23 cellular contexts compared by ENCODE assay signal in the genomic region with DNA sequence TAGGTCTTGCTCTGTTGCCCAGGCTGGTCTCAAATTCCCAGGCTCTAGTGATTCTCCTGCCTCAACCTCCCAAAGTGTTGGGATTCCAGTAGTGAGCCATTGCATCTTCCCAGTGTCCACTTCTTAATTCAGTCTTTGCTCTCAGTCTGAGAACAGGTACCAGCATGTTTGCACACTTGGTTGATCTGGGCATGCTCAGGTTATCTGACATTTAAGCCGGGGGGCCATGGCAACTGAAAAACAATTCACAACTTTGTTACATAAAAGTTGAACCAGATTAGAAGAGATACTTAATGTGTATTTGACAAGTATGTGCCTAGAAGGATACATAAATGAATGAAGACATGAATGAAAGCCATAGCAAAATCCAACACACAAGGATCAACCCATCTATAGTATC. TPM values are rescaled to one million over a fixed set of nuclear protein-coding genes. Genes with fewer than 3 reads are reported as not detected.
A peak's percentile ranks its signal among the peaks of the same experiment; 100 is the strongest.
DNase-seq lines count a peak whose midpoint lies in the region; ATAC-seq and TF ChIP-seq lines count a peak whose summit lies in the region.
"Had no signal": no experiment of that assay in that cellular context is flagged by ENCODE, and none has a peak within 500 bp of the region (broad histone marks: within the 10 kb centered on the region; RNA-seq: fewer than 3 reads in every experiment).

No MANE protein-coding gene starts in this region.

- no peak overlapping the region for H3K4me3 ChIP-seq in PC-3 (ENCODE audit: low read length)
- no peak overlapping the region for H3K4me3 ChIP-seq in RWPE2 (ENCODE audit: severe bottlenecking)
- no peak overlapping the region for H3K4me3 ChIP-seq in esophagus squamous epithelium
- no peak overlapping the region for H3K4me3 ChIP-seq in neutrophil (ENCODE audit: low read depth in 1 of 2, low read length in 1 of 2)
- H3K4me3 ChIP-seq: A549; BLaER1 treated with 17β-estradiol and CSF1 and Interleukin-3, amounts not matched to agents 10 nM and 100 nM; GM12878; HAP-1 had no signal

- H3K4me1 ChIP-seq in PC-3 (ENCODE audit: insufficient read depth, low read length) (peaks cover 45% of the 10 kb centered on the region), RWPE2 (ENCODE audit: insufficient read depth, poor library complexity, severe bottlenecking) (peaks cover 30% of the 10 kb centered on the region), esophagus squamous epithelium (peaks cover 0 to 46% (median 22%) of the 10 kb centered on the region in 3 donors), neutrophil (ENCODE audit: control insufficient read depth in 1 of 2, insufficient read depth in 1 of 2, low read depth in 1 of 2, low read length in 1 of 2) (peaks cover 47 to 61% of the 10 kb centered on the region in 2 experiments)
- H3K4me1 ChIP-seq: BE2C, HAP-1 had no signal

- H3K9me3 ChIP-seq in PC-3 (ENCODE audit: low read length) (no peaks in the 10 kb centered on the region), RWPE2 (ENCODE audit: severe bottlenecking) (no peaks in the 10 kb centered on the region), esophagus squamous epithelium (no peaks in the 10 kb centered on the region), neutrophil (no peaks in the 10 kb centered on the region)
- H3K9me3 ChIP-seq: BE2C, HAP-1 had no signal

- H3K36me3 ChIP-seq in PC-3 (ENCODE audit: low read depth, low read length) (no peaks in the 10 kb centered on the region), RWPE2 (ENCODE audit: low read depth) (no peaks in the 10 kb centered on the region), esophagus squamous epithelium (no peaks in the 10 kb centered on the region), neutrophil (no peaks in the 10 kb centered on the region)
- H3K36me3 ChIP-seq: BE2C; BLaER1 treated with 17β-estradiol and CSF1 and Interleukin-3, amounts not matched to agents 10 nM and 100 nM; HAP-1 had no signal

- no peak overlapping the region for H2AFZ ChIP-seq in PC-3 (ENCODE audit: low read length)

- no TSS peak for BruUV-seq in PC-3 (replicated peaks; lab: Mats Ljungman, UMichigan)

- no peaks in the 10 kb centered on the region for H3K27me3 ChIP-seq in PC-3 (ENCODE audit: low read length)
- no peaks in the 10 kb centered on the region for H3K27me3 ChIP-seq in RWPE2 (ENCODE audit: insufficient read depth, poor library complexity, severe bottlenecking)
- no peaks in the 10 kb centered on the region for H3K27me3 ChIP-seq in esophagus squamous epithelium
- no peaks in the 10 kb centered on the region for H3K27me3 ChIP-seq in neutrophil
- H3K27me3 ChIP-seq: BE2C; BLaER1 treated with 17β-estradiol and CSF1 and Interleukin-3, amounts not matched to agents 10 nM and 100 nM had no signal

- DNase-seq in PC-3, result no peak
- DNase-seq in RWPE2 (ENCODE audit: low spot score), result no peak
- no peak for DNase-seq in esophagus squamous epithelium (lab: John Stamatoyannopoulos, UW)
- DNase-seq in NCI-H2029 treated with DMSO at 0.1 percent for 48 hours (lab: John Stamatoyannopoulos, UW), result no peak
- DNase-seq in activated naive CD4-positive, alpha-beta T cell (lab: John Stamatoyannopoulos, UW), result no peak
- DNase-seq: 8988T; ACHN; AML-193; BE2C; CD4-positive, alpha-beta T cell; CD8-positive, alpha-beta memory T cell; DMS 273 treated with DMSO at 0.1 percent for 48 hours; DMS79; EL; GDM1; GOT3; HFFc6 had no signal

- no peak for TF ChIP-seq POLR2A in esophagus squamous epithelium (IDR thresholded peaks at IDR 0.05)

- H3K9me2 ChIP-seq in PC-3 (replicated peaks; ENCODE audit: low read length), result no peaks in the 10 kb centered on the region

- H4K20me1 ChIP-seq in PC-3 (ENCODE audit: low read length), result no peaks in the 10 kb centered on the region
- H4K20me1 ChIP-seq: BLaER1 treated with 17β-estradiol and CSF1 and Interleukin-3, amounts not matched to agents 10 nM and 100 nM had no signal

- POLR2A ChIA-PET in PC-3 (lab: Charles Lee; ENCODE audit: unreplicated experiment), result no interaction called here

- H3F3A ChIP-seq in PC-3 (ENCODE audit: low read length, unreplicated experiment), result no peaks in the 10 kb centered on the region

- no peaks in the 10 kb centered on the region for H3K79me2 ChIP-seq in PC-3 (ENCODE audit: low read length)

- ATAC-seq in PC-3 (no peak), RWPE2 (ENCODE audit: low read depth) (no peak), GM21515 (IDR thresholded peaks at IDR 0.05; ENCODE audit: unreplicated experiment) (no peak)
- ATAC-seq: A549, GM12878 had no signal

- CTCF ChIA-PET in PC-3 (lab: Charles Lee), result no interaction called here

- no peak for TF ChIP-seq CTCF in PC-3 (conservative IDR thresholded peaks at IDR 0.05; ENCODE audit: low read depth, low read length)
- no peak for TF ChIP-seq CTCF in RWPE2 (IDR thresholded peaks at IDR 0.05; ENCODE audit: poor library complexity, severe bottlenecking)
- no peak for TF ChIP-seq CTCF in esophagus squamous epithelium (IDR thresholded peaks at IDR 0.05)
- TF ChIP-seq CTCF in neutrophil (IDR thresholded peaks at IDR 0.05), result no peak

- H3K9ac ChIP-seq in PC-3 (ENCODE audit: low read length), result peak overlapping the region; percentile 50; the same call in 1 of the 2 replicates
- H3K9ac ChIP-seq: BLaER1 treated with 17β-estradiol and CSF1 and Interleukin-3, amounts not matched to agents 10 nM and 100 nM had no signal

- intact Hi-C loops in PC-3 (cut with micrococcal nuclease) (no loop called here), esophagus squamous epithelium (cut with DNase I) (no loop called here)

- no peak overlapping the region for H3K4me2 ChIP-seq in PC-3 (ENCODE audit: low read length)
- H3K4me2 ChIP-seq: A549; BLaER1 treated with 17β-estradiol and CSF1 and Interleukin-3, amounts not matched to agents 10 nM and 100 nM had no signal

- H3K27ac ChIP-seq in PC-3 (ENCODE audit: low read length) (peak overlapping the region; percentile 92), RWPE2 (ENCODE audit: poor library complexity, severe bottlenecking) (peak overlapping the region; percentile 95), esophagus squamous epithelium (peak overlapping the region in 3 of 4 donors; percentile 25 to 81 (median 79)), neutrophil (peak overlapping the region; percentile 66)
- H3K27ac ChIP-seq: BLaER1 treated with 17β-estradiol and CSF1 and Interleukin-3, amounts not matched to agents 10 nM and 100 nM had no signal

- 63 to 71% methylated on average over 1 of the region's 1 CpG for WGBS in esophagus squamous epithelium, 2 donors

RNA-seq across cellular contexts. Expression of a gene that starts 39.0 kb away (rescaled TPM):
- 80.5 and 133 TPM in 2 replicates for total RNA-seq in PC-3 (2014; rRNA removed)
- 100 to 1,000 TPM; 386 to 630 (median 528) TPM for total RNA-seq in esophagus squamous epithelium
- total RNA-seq: CD4-positive, alpha-beta T cell; CD8-positive, alpha-beta memory T cell; HFFc6 had no signal
